2 cellular contexts compared by ENCODE assay signal in the genomic region with DNA sequence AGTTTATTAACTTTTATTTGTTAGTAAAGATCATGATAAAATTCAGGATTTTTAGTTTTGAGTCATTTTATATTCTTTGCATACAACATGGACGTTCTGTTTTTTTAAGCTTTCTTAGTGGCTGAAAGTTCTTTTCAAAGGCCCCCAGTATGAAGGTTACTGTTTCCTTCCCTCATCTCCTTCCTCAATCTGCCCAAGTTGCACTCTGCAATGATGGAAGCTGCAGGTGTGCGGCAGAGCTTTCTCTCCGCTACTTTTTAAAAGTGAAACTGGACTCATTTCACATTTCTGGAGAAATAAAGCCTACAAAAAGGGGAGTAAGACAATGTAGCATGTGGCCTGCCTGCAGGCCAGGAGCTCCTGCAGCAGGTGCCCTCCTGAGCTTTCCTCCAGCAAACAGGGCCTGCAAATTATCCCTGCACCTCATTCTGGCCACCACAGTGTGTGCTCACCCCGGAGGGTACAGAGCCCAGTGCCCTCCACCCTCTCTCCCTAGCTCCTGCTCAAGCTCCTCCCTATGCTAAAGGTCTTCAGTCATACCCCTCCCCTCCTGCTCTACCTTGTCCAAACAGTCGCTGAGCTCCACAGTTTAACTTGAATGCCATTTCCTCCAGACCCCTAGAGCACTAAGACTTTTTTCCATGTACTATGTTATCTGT.
TF ChIP-seq lines count a peak whose summit lies in the region.

No MANE protein-coding gene starts in this region.

TF ChIP-seq in WTC11, 78 proteins besides CTCF, POLR2A, EP300 and RAD21 (continued from another document):
- TF ChIP-seq ZNF232 (CRISPR knock-in tag; IDR thresholded peaks at IDR 0.05) (no peak), GTF2I (CRISPR knock-in tag; conservative IDR thresholded peaks at IDR 0.05) (no peak), NFATC4 (CRISPR knock-in tag; IDR thresholded peaks at IDR 0.05) (no peak)

TF ChIP-seq in SK-N-SH, 30 proteins besides CTCF, POLR2A, EP300 and RAD21:
- TF ChIP-seq REST (IDR thresholded peaks at IDR 0.05; ENCODE audit: low read depth, low read length) (no peak), SIN3A (IDR thresholded peaks at IDR 0.05; ENCODE audit: borderline replicate concordance, low read depth, low read length) (no peak)
